In genomic region chr13:110511509-110512181, GRCh38 we compare ENCODE assay signal across 1 cellular context.
TF ChIP-seq lines count a peak whose summit lies in the region.

No MANE protein-coding gene starts in this region.

TF ChIP-seq in WTC11, 78 proteins besides CTCF, POLR2A, EP300 and RAD21 (continued from another document):
- TF ChIP-seq, protein P1, sequence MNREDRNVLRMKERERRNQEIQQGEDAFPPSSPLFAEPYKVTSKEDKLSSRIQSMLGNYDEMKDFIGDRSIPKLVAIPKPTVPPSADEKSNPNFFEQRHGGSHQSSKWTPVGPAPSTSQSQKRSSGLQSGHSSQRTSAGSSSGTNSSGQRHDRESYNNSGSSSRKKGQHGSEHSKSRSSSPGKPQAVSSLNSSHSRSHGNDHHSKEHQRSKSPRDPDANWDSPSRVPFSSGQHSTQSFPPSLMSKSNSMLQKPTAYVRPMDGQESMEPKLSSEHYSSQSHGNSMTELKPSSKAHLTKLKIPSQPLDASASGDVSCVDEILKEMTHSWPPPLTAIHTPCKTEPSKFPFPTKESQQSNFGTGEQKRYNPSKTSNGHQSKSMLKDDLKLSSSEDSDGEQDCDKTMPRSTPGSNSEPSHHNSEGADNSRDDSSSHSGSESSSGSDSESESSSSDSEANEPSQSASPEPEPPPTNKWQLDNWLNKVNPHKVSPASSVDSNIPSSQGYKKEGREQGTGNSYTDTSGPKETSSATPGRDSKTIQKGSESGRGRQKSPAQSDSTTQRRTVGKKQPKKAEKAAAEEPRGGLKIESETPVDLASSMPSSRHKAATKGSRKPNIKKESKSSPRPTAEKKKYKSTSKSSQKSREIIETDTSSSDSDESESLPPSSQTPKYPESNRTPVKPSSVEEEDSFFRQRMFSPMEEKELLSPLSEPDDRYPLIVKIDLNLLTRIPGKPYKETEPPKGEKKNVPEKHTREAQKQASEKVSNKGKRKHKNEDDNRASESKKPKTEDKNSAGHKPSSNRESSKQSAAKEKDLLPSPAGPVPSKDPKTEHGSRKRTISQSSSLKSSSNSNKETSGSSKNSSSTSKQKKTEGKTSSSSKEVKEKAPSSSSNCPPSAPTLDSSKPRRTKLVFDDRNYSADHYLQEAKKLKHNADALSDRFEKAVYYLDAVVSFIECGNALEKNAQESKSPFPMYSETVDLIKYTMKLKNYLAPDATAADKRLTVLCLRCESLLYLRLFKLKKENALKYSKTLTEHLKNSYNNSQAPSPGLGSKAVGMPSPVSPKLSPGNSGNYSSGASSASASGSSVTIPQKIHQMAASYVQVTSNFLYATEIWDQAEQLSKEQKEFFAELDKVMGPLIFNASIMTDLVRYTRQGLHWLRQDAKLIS (CRISPR knock-in tag; IDR thresholded peaks at IDR 0.05; ENCODE audit: borderline replicate concordance) = no peak
- TF ChIP-seq ZNF416 (CRISPR knock-in tag; IDR thresholded peaks at IDR 0.05) = no peak
- TF ChIP-seq, protein P2, sequence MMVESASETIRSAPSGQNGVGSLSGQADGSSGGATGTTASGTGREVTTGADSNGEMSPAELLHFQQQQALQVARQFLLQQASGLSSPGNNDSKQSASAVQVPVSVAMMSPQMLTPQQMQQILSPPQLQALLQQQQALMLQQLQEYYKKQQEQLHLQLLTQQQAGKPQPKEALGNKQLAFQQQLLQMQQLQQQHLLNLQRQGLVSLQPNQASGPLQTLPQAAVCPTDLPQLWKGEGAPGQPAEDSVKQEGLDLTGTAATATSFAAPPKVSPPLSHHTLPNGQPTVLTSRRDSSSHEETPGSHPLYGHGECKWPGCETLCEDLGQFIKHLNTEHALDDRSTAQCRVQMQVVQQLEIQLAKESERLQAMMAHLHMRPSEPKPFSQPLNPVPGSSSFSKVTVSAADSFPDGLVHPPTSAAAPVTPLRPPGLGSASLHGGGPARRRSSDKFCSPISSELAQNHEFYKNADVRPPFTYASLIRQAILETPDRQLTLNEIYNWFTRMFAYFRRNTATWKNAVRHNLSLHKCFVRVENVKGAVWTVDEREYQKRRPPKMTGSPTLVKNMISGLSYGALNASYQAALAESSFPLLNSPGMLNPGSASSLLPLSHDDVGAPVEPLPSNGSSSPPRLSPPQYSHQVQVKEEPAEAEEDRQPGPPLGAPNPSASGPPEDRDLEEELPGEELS (CRISPR knock-in tag; IDR thresholded peaks at IDR 0.05) = no peak
